12 cellular contexts compared by ENCODE assay signal in the genomic region with DNA sequence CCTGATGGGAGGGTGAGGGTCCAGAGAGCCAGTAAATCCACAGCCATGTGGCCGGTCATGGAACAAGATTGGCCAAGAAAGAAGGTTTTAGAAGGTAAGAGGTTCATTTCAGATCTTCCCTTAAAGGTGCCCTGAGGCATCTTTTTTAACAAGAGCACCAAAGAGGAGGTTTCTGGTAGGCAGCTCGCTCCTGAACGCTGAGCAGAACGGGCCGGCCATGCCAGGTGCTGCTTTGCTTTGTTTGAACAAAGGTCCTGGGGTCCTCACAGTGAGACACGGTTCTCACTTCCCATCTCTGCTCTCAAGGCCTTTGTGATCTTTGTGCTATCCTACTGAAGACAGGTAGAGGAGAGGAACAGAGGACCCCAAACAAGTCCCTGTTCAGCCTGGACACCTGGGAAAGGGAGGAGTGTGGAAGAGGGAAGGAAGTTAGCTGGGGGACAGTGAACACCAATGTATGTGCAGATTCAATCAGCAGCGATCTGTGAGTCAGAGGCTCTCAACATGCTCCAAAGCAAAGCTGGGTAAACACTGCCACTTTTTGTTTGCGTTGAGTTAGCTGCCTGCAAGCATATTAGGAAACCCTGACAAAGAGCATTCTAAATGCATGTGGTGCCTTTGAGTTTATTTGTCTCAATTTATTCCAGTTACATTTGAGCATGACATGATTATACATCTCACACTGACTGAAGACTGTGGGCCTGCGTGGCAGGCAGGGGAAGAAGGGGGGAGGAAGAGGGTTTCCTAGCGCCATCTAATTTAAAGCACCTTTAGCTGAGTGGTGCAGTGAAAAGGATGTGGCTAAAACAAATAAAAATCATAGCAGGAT.
DNase-seq lines count a peak whose midpoint lies in the region; TF ChIP-seq lines count a peak whose summit lies in the region.
"Had no signal": no experiment of that assay in that cellular context is flagged by ENCODE, and none has a peak within 500 bp of the region (broad histone marks: within the 10 kb centered on the region; RNA-seq: fewer than 3 reads in every experiment).

No MANE protein-coding gene starts in this region.

- TF ChIP-seq CTCF in chondrocyte (IDR thresholded peaks at IDR 0.05): no peak

- DNase-seq in ELR (ENCODE audit: low read depth): peak; percentile 72
- DNase-seq in NCI-H2196 treated with DMSO at 0.1 percent for 48 hours (lab: John Stamatoyannopoulos, UW; ENCODE audit: unreplicated experiment): peak; percentile 25
- peak; percentile 33 for DNase-seq in chondrocyte (ENCODE audit: low spot score)
- DNase-seq in posterior vena cava (ENCODE audit: low spot score): peak; percentile 42
- DNase-seq in AML-193 (lab: John Stamatoyannopoulos, UW): no peak
- no peak for DNase-seq in NK-92 (lab: John Stamatoyannopoulos, UW; ENCODE audit: unreplicated experiment)
- DNase-seq in NCI-H2171 treated with DMSO at 0.1 percent for 48 hours (lab: John Stamatoyannopoulos, UW): no peak
- DNase-seq: activated T-cell treated with anti-CD3 and anti-CD28 coated beads, Interleukin-2, amount 50 U/mL, for 1 hour; dermis blood vessel endothelial cell; NCI-H1930; nucleus accumbens had no signal

- H3K27me3 Mint-ChIP-seq in chondrocyte (ENCODE audit: low read depth): peaks cover 6% of the 10 kb centered on the region

- H3K36me3 Mint-ChIP-seq in chondrocyte (ENCODE audit: low read depth): peaks cover 13% of the 10 kb centered on the region

- H3K4me1 Mint-ChIP-seq in chondrocyte (ENCODE audit: low read depth): peaks cover 3% of the 10 kb centered on the region

- H3K4me3 Mint-ChIP-seq in chondrocyte (ENCODE audit: unreplicated experiment): no peak overlapping the region
- H3K4me3 Mint-ChIP-seq: T-helper 1 cell treated with Interleukin-12 subunit alpha and Interleukin-12 subunit beta and Interleukin-4 antibody, amounts not matched to agents 30 μg/mL and 1 μg/mL, for 36 hours had no signal

- intact Hi-C loops in posterior vena cava (cut with DNase I): loop anchor here in 1 of 2 donors (5.0 kb wide), 1 partner anchor 268 kb away; no protein-coding TSS in a partner anchor

- peaks cover 23% of the 10 kb centered on the region for H3K9me3 Mint-ChIP-seq in chondrocyte (ENCODE audit: low read depth)

- H3K27ac Mint-ChIP-seq in chondrocyte (ENCODE audit: unreplicated experiment): no peak overlapping the region
- H3K27ac Mint-ChIP-seq: T-helper 1 cell treated with Interleukin-12 subunit alpha and Interleukin-12 subunit beta and Interleukin-4 antibody, amounts not matched to agents 30 μg/mL and 1 μg/mL, for 36 hours had no signal

Comparison
In these comparisons a context has a peak if more than half of its experiments do, and no peak if none do; other contexts are left out.
1. DNase-seq: peak in ELR (single experiment), NCI-H2196 treated with DMSO at 0.1 percent for 48 hours (single experiment), chondrocyte (single experiment) and posterior vena cava (single experiment); none in AML-193 (0 of 2), NK-92 (single experiment) and NCI-H2171 treated with DMSO at 0.1 percent for 48 hours (single experiment).